ENCODE assay signal across 21 cellular contexts in genomic region chr18:73840319-73841065, GRCh38.
"Had no signal": no experiment of that assay in that cellular context is flagged by ENCODE, and none has a peak within 500 bp of the region (broad histone marks: within the 10 kb centered on the region; RNA-seq: fewer than 3 reads in every experiment).

No MANE protein-coding gene starts in this region.

- H3K36me3 Mint-ChIP-seq: memory B cell, natural killer cell had no signal

- H3K27me3 ChIP-seq: brain microvascular endothelial cell, vagina had no signal

- H3K4me3 Mint-ChIP-seq: activated T-helper 17 cell treated with anti-CD3 and anti-CD28 coated beads, Interleukin-2, amount 50 U/mL, for 72 hours; dendritic cell treated with granulocyte-macrophage colony-stimulating factor and Interleukin-4, amounts not matched to agents 40 ng/mL and 50 ng/mL, for 4 days; effector memory CD8-positive, alpha-beta T cell; memory B cell; natural killer cell had no signal

- H3K9me3 ChIP-seq: gastrocnemius medialis, left ventricle myocardium inferior, transverse colon, vagina had no signal

- H3K36me3 ChIP-seq: brain microvascular endothelial cell, gastrocnemius medialis, left ventricle myocardium inferior, transverse colon, vagina had no signal

- H3K27ac ChIP-seq: brain microvascular endothelial cell, epithelial cell of prostate, gastrocnemius medialis, left ventricle myocardium inferior, transverse colon, vagina had no signal

- DNase-seq: activated CD4-positive, alpha-beta T cell treated with anti-CD3 and anti-CD28 coated beads for 1 hour; activated CD4-positive, alpha-beta T cell treated with anti-CD3 and anti-CD28 coated beads, Interleukin-2, amount 50 U/mL, for 48 hours; activated naive CD4-positive, alpha-beta T cell treated with Interleukin-2 at 50 U/mL for 16 hours; brain microvascular endothelial cell; cerebellar nuclear complex; effector memory CD8-positive, alpha-beta T cell; gastrocnemius medialis; islet precursor cell; left ventricle myocardium inferior; natural killer cell; right cardiac atrium; small intestine; stimulated activated CD4-positive, alpha-beta T cell treated with anti-CD3 and anti-CD28 coated beads, Interleukin-4, amount 100 ng/mL, for 24 hours; stimulated activated naive CD8-positive, alpha-beta T cell treated with anti-CD3 and anti-CD28 coated beads, Interleukin-15, Interleukin-2, amounts not matched to agents 100 U/mL and 50 U/mL, for 24 hours; T1000; transverse colon had no signal

- ATAC-seq: activated T-helper 17 cell treated with anti-CD3 and anti-CD28 coated beads, Interleukin-2, amount 50 U/mL, for 72 hours; effector memory CD8-positive, alpha-beta T cell; gastrocnemius medialis; natural killer cell; right cardiac atrium; stimulated activated naive CD8-positive, alpha-beta T cell treated with anti-CD3 and anti-CD28 coated beads, Interleukin-15, Interleukin-2, amounts not matched to agents 100 U/mL and 50 U/mL, for 24 hours had no signal

- H3K4me3 ChIP-seq: gastrocnemius medialis, left ventricle myocardium inferior, transverse colon, vagina had no signal

- H3K27ac Mint-ChIP-seq: activated T-helper 17 cell treated with anti-CD3 and anti-CD28 coated beads, Interleukin-2, amount 50 U/mL, for 72 hours; dendritic cell treated with granulocyte-macrophage colony-stimulating factor and Interleukin-4, amounts not matched to agents 40 ng/mL and 50 ng/mL, for 4 days; effector memory CD8-positive, alpha-beta T cell; memory B cell; natural killer cell had no signal

- H3K4me1 ChIP-seq: vagina had no signal

- H3K9me3 Mint-ChIP-seq: activated T-helper 17 cell treated with anti-CD3 and anti-CD28 coated beads, Interleukin-2, amount 50 U/mL, for 72 hours; dendritic cell treated with granulocyte-macrophage colony-stimulating factor and Interleukin-4, amounts not matched to agents 40 ng/mL and 50 ng/mL, for 4 days; memory B cell; natural killer cell had no signal
